Comparison of ENCODE assay signal across 10 cellular contexts in genomic region chr2:60867848-60868247, GRCh38. TPM values are rescaled to one million over a fixed set of nuclear protein-coding genes. Genes with fewer than 3 reads are reported as not detected.
DNase-seq lines count a peak whose midpoint lies in the region; ATAC-seq, FAIRE-seq and TF ChIP-seq lines count a peak whose summit lies in the region.
"Had no signal": no experiment of that assay in that cellular context is flagged by ENCODE, and none has a peak within 500 bp of the region (broad histone marks: within the 10 kb centered on the region; RNA-seq: fewer than 3 reads in every experiment).

No MANE protein-coding gene starts in this region.

- CTCF ChIA-PET in activated CD4-positive, alpha-beta T cell treated with anti-CD3 and anti-CD28 coated beads for 36 hours (lab: Charles Lee) = interaction anchor here (0.6 to 2.2 kb wide), 6 partner anchors 13 to 182 kb away, joined by 3 to 5 read pairs (median 4); partner anchors contain the start of gene REL
- CTCF ChIA-PET in K562 (lab: Yijun Ruan, JAX; ENCODE audit: low intra/inter-chr PET ratio) = no interaction called here

- H3K79me2 ChIP-seq in OCI-LY3 (ENCODE audit: low read length) = no peaks in the 10 kb centered on the region
- no peaks in the 10 kb centered on the region for H3K79me2 ChIP-seq in K562 (ENCODE audit: control insufficient read depth, insufficient read depth, low read length)

- H3K36me3 Mint-ChIP-seq in activated CD4-positive, alpha-beta T cell treated with anti-CD3 and anti-CD28 coated beads for 36 hours (ENCODE audit: low read depth) = peaks cover 20% of the 10 kb centered on the region
- peaks cover 23% of the 10 kb centered on the region for H3K36me3 Mint-ChIP-seq in natural killer cell treated with Interleukin-12 subunit alpha and Interleukin-12 subunit beta and Interleukin-15 and Interleukin-18, amount 100 ng/mL, for 72 hours

- ATAC-seq in activated CD4-positive, alpha-beta T cell treated with anti-CD3 and anti-CD28 coated beads for 36 hours = no peak
- no peak for ATAC-seq in K562
- peak; percentile 84 to 93 for ATAC-seq in natural killer cell treated with Interleukin-12 subunit alpha and Interleukin-12 subunit beta and Interleukin-15 and Interleukin-18, amount 100 ng/mL, for 72 hours
- no peak for ATAC-seq in HG03432 (IDR thresholded peaks at IDR 0.05; ENCODE audit: unreplicated experiment)
- ATAC-seq: Panc1 had no signal

- H3K4me3 Mint-ChIP-seq in activated CD4-positive, alpha-beta T cell treated with anti-CD3 and anti-CD28 coated beads for 36 hours = no peak overlapping the region
- peak overlapping the region; percentile 78 for H3K4me3 Mint-ChIP-seq in natural killer cell treated with Interleukin-12 subunit alpha and Interleukin-12 subunit beta and Interleukin-15 and Interleukin-18, amount 100 ng/mL, for 72 hours

- H3K4me2 ChIP-seq in OCI-LY3 (ENCODE audit: low read length) (peak overlapping the region; percentile 5), K562 (ENCODE audit: insufficient read depth, low read length) (no peak overlapping the region)

- peaks cover 6% of the 10 kb centered on the region for H3K36me3 ChIP-seq in OCI-LY3 (replicated peaks; ENCODE audit: low read depth, low read length)
- no peaks in the 10 kb centered on the region for H3K36me3 ChIP-seq in K562 (ENCODE audit: control insufficient read depth, insufficient read depth, low read length)

- H3K27me3 ChIP-seq in OCI-LY3 (ENCODE audit: low read depth, low read length) (no peaks in the 10 kb centered on the region), K562 (ENCODE audit: control insufficient read depth in 2 of 2, insufficient read depth in 2 of 2, low read length in 2 of 2) (no peaks in the 10 kb centered on the region)

- H3K27ac Mint-ChIP-seq in activated CD4-positive, alpha-beta T cell treated with anti-CD3 and anti-CD28 coated beads for 36 hours = peak overlapping the region; percentile 87
- H3K27ac Mint-ChIP-seq in natural killer cell treated with Interleukin-12 subunit alpha and Interleukin-12 subunit beta and Interleukin-15 and Interleukin-18, amount 100 ng/mL, for 72 hours = peak overlapping the region; percentile 88 to 98

- H3K27ac ChIP-seq in OCI-LY3 (ENCODE audit: low read length) (peak overlapping the region; percentile 44), K562 (ENCODE audit: extremely low read depth, low read depth, low read length) (no peak overlapping the region)

- peak; percentile 48 for DNase-seq in activated CD4-positive, alpha-beta T cell treated with anti-CD3 and anti-CD28 coated beads for 36 hours
- DNase-seq in activated CD4-positive, alpha-beta T cell treated with anti-CD3 and anti-CD28 coated beads, Interleukin-2, amount 50 U/mL, for 4 hours = no peak
- DNase-seq in K562 (ENCODE audit: extremely low read depth in 1 of 4, low spot score in 3 of 4) (no peak), NCI-H2227 (lab: John Stamatoyannopoulos, UW; ENCODE audit: unreplicated experiment) (no peak), NCI-H510A treated with DMSO at 0.1 percent for 48 hours (lab: John Stamatoyannopoulos, UW) (no peak)
- DNase-seq in natural killer cell treated with Interleukin-12 subunit alpha and Interleukin-12 subunit beta and Interleukin-15 and Interleukin-18, amount 100 ng/mL, for 72 hours (ENCODE audit: low spot score) = peak; percentile 70

- H3K9ac ChIP-seq in OCI-LY3 (ENCODE audit: low read length) = no peak overlapping the region
- no peak overlapping the region for H3K9ac ChIP-seq in K562 (ENCODE audit: insufficient read depth in 1 of 2, low read depth in 2 of 2, low read length in 2 of 2)

- H3K4me1 Mint-ChIP-seq in activated CD4-positive, alpha-beta T cell treated with anti-CD3 and anti-CD28 coated beads for 36 hours = peaks cover 31% of the 10 kb centered on the region
- peaks cover 27 to 36% of the 10 kb centered on the region in 2 donors for H3K4me1 Mint-ChIP-seq in natural killer cell treated with Interleukin-12 subunit alpha and Interleukin-12 subunit beta and Interleukin-15 and Interleukin-18, amount 100 ng/mL, for 72 hours (ENCODE audit: low read depth in 2 of 2)

- H3K4me3 ChIP-seq in OCI-LY3 (ENCODE audit: low read length) = no peak overlapping the region
- H3K4me3 ChIP-seq in K562 = no peak overlapping the region

- H4K20me1 ChIP-seq in OCI-LY3 (ENCODE audit: insufficient read depth, low read length) (no peaks in the 10 kb centered on the region), K562 (replicated peaks; ENCODE audit: control insufficient read depth, insufficient read depth, low read length) (no peaks in the 10 kb centered on the region)

- H2AFZ ChIP-seq in OCI-LY3 (ENCODE audit: low read depth, low read length) (peak overlapping the region; percentile 81), K562 (ENCODE audit: low read depth, low read length) (peak overlapping the region; percentile 81)

- peaks cover 17% of the 10 kb centered on the region for H3K9me3 Mint-ChIP-seq in activated CD4-positive, alpha-beta T cell treated with anti-CD3 and anti-CD28 coated beads for 36 hours (ENCODE audit: low read depth)
- H3K9me3 Mint-ChIP-seq in natural killer cell treated with Interleukin-12 subunit alpha and Interleukin-12 subunit beta and Interleukin-15 and Interleukin-18, amount 100 ng/mL, for 72 hours = peaks cover 12% of the 10 kb centered on the region

- H3K27me3 Mint-ChIP-seq in activated CD4-positive, alpha-beta T cell treated with anti-CD3 and anti-CD28 coated beads for 36 hours = peaks cover under 1% of the 10 kb centered on the region
- peaks cover under 1 to 9% of the 10 kb centered on the region in 2 donors for H3K27me3 Mint-ChIP-seq in natural killer cell treated with Interleukin-12 subunit alpha and Interleukin-12 subunit beta and Interleukin-15 and Interleukin-18, amount 100 ng/mL, for 72 hours

- peaks cover 42% of the 10 kb centered on the region for H3K4me1 ChIP-seq in OCI-LY3 (ENCODE audit: low read length)
- no peaks in the 10 kb centered on the region for H3K4me1 ChIP-seq in K562 (replicated peaks in 1 of 2; ENCODE audit: control insufficient read depth in 2 of 2, insufficient read depth in 2 of 2, low read length in 2 of 2)

- H3K9me1 ChIP-seq in K562 (ENCODE audit: control insufficient read depth, insufficient read depth, low read length) = no peaks in the 10 kb centered on the region

- FAIRE-seq in K562 (lab: Jason Lieb, UNC) = no peak
- FAIRE-seq: A204.1 had no signal

- TF ChIP-seq RAD21 in K562 (CRISPR knock-in tag; conservative IDR thresholded peaks at IDR 0.05 in 1 of 2, IDR thresholded peaks at IDR 0.05 in 1 of 2) = no peak

- TF ChIP-seq EP300 in K562 (IDR thresholded peaks at IDR 0.05; ENCODE audit: low read length) = no peak

- WGBS in K562 (ENCODE audit: insufficient coverage, low coverage, missing lambda C conversion rate) = 70% methylated on average over 5 of the region's 5 CpGs

- BruUV-seq in K562 (replicated peaks; lab: Mats Ljungman, UMichigan) = no TSS peak

- intact Hi-C loops in activated CD4-positive, alpha-beta T cell treated with anti-CD3 and anti-CD28 coated beads for 36 hours (cut with DNase I, micrococcal nuclease) = no loop called here
- intact Hi-C loops in K562 (cut with micrococcal nuclease) = no loop called here

- in situ Hi-C loops in K562 (cut with MboI) = no loop called here

- TF ChIP-seq CTCF in OCI-LY3 (IDR thresholded peaks at IDR 0.05; ENCODE audit: low read depth, low read length) (no peak), K562 (IDR thresholded peaks at IDR 0.05 in 2 of 3, conservative IDR thresholded peaks at IDR 0.05 in 1 of 3; ENCODE audit: insufficient read depth in 2 of 3, low read depth in 1 of 3, low read length in 3 of 3) (no peak)

- H3K9me3 ChIP-seq in OCI-LY3 (ENCODE audit: insufficient read depth, low read length) (peaks cover 4% of the 10 kb centered on the region; the same call in 1 of the 2 replicates), K562 (replicated peaks; ENCODE audit: control insufficient read depth, insufficient read depth, low read depth, low read length) (no peaks in the 10 kb centered on the region)

- POLR2A ChIA-PET in activated CD4-positive, alpha-beta T cell treated with anti-CD3 and anti-CD28 coated beads for 36 hours (lab: Charles Lee) = no interaction called here
- POLR2A ChIA-PET in K562 (lab: Yijun Ruan, JAX) = interaction anchor here (0.6 to 1.7 kb wide), 2 partner anchors 14 to 209 kb away, joined by 3 to 10 read pairs; partner anchors contain the start of gene REL

- no peak for TF ChIP-seq POLR2A in K562 (conservative IDR thresholded peaks at IDR 0.05)

TF ChIP-seq in K562, 482 proteins besides CTCF, POLR2A, EP300 and RAD21 (continues in another document):
- peak; percentile 49 for TF ChIP-seq GABPA (tag; conservative IDR thresholded peaks at IDR 0.05; ENCODE audit: low read depth)

RNA-seq across cellular contexts. Expression of gene REL, which starts 13.5 kb away (rescaled TPM):
- 10 to 100 TPM; 42.7 to 55.9 TPM for total RNA-seq in activated CD4-positive, alpha-beta T cell treated with anti-CD3 and anti-CD28 coated beads for 36 hours
- total RNA-seq in K562 (2011; cell fraction: chromatin; rRNA removed; ENCODE audit: low replicate concordance) = 15.4 and 39.4 TPM in 2 replicates
- 5.3 and 7.2 TPM in 2 replicates for total RNA-seq in K562 (2011; cell fraction: nucleolus; rRNA removed)
- 14.2 and 23.3 TPM in 2 replicates for total RNA-seq in K562 (2011; cell fraction: nucleoplasm; rRNA removed)
- total RNA-seq in K562 (2014; rRNA removed) (4.7 and 5.6 TPM in 2 replicates), K562 (2014; rRNA removed; fragmentation: Illumina TruSeq; extraction: Trizol) (8.0 and 10.1 TPM in 2 replicates), K562 (2015; rRNA removed; fragmentation: Illumina TruSeq; extraction: Trizol) (7.5 and 8.6 TPM in 2 replicates), K562 (2021) (6.6 and 6.7 TPM in 2 replicates)
- polyA plus RNA-seq in K562 (2011; rRNA removed) (5.9 and 6.5 TPM in 2 replicates), K562 (2014; fragmentation: Illumina TruSeq; extraction: Trizol) (5.8 and 6.3 TPM in 2 replicates), K562 (2014; fragmentation: Nextera tagmentation; extraction: Ambion mirVana) (1 to 10 TPM in 1 of 2 experiments, under 1 TPM in 1; 0.63 to 2.4 TPM), K562 (2014; rRNA removed) (3.1 and 4.4 TPM in 2 replicates)
- 2.5 and 4.7 TPM in 2 replicates for polyA plus RNA-seq in K562 (2011; cell fraction: cytosol; rRNA removed)
- polyA plus RNA-seq in K562 (2011; cell fraction: nucleus; rRNA removed) = 5.7 and 6.3 TPM in 2 replicates
- polyA plus RNA-seq in K562 (2012) = 3.2 and 3.4 TPM in 2 replicates
- polyA minus RNA-seq in K562 (2011; rRNA and poly(A)+ RNA removed) = 21.5 and 25.4 TPM in 2 replicates
- polyA minus RNA-seq in K562 (2011; cell fraction: cytosol; rRNA and poly(A)+ RNA removed) = 7.8 and 8.3 TPM in 2 replicates
- polyA minus RNA-seq in K562 (2011; cell fraction: nucleus; rRNA and poly(A)+ RNA removed) = 5.3 and 13.2 TPM in 2 replicates
- total RNA-seq in natural killer cell treated with Interleukin-12 subunit alpha and Interleukin-12 subunit beta and Interleukin-15 and Interleukin-18, amount 100 ng/mL, for 72 hours = 10 to 100 TPM; 26.7 to 77.0 TPM

Comparison
In these comparisons a context has a peak if more than half of its experiments do, and no peak if none do; other contexts are left out.
1. DNase-seq: peak in activated CD4-positive, alpha-beta T cell treated with anti-CD3 and anti-CD28 coated beads for 36 hours (single experiment) and natural killer cell treated with Interleukin-12 subunit alpha and Interleukin-12 subunit beta and Interleukin-15 and Interleukin-18, amount 100 ng/mL, for 72 hours (single experiment); none in activated CD4-positive, alpha-beta T cell treated with anti-CD3 and anti-CD28 coated beads, Interleukin-2, amount 50 U/mL, for 4 hours (0 of 2), K562 (0 of 4), NCI-H2227 (single experiment) and NCI-H510A treated with DMSO at 0.1 percent for 48 hours (single experiment).
2. ATAC-seq: peak in natural killer cell treated with Interleukin-12 subunit alpha and Interleukin-12 subunit beta and Interleukin-15 and Interleukin-18, amount 100 ng/mL, for 72 hours (2 of 2); none in activated CD4-positive, alpha-beta T cell treated with anti-CD3 and anti-CD28 coated beads for 36 hours (single experiment), K562 (single experiment) and HG03432 (single experiment).